In genomic region chr9:9949368-9949767, GRCh38 we compare ENCODE assay signal across 26 cellular contexts.
"Had no signal": no experiment of that assay in that cellular context is flagged by ENCODE, and none has a peak within 500 bp of the region (broad histone marks: within the 10 kb centered on the region; RNA-seq: fewer than 3 reads in every experiment).

No MANE protein-coding gene starts in this region.

- H3K36me3 ChIP-seq: heart right ventricle, left ventricle myocardium inferior, pancreas, prostate gland, spleen, tibial artery, upper lobe of left lung, uterus had no signal

- H3K9me3 ChIP-seq: heart right ventricle, left ventricle myocardium inferior, pancreas, prostate gland, spleen, tibial artery, upper lobe of left lung, uterus had no signal

- FAIRE-seq: frontal cortex, islet of Langerhans, pancreas had no signal

- DNase-seq: effector CD8-positive, alpha-beta T cell; heart right ventricle; hypothalamus; left cardiac atrium; left ventricle myocardium inferior; mesenchymal stem cell; midbrain; occipital lobe; pancreas; retina; spleen; stimulated activated CD4-positive, alpha-beta T cell treated with anti-CD3 and anti-CD28 coated beads, Interleukin-15, amount 100 ng/mL, for 24 hours; stimulated activated CD4-positive, alpha-beta T cell treated with anti-CD3 and anti-CD28 coated beads, Interleukin-1b, Interleukin-23, amount 100 ng/mL, for 48 hours; stimulated activated CD4-positive, alpha-beta T cell treated with anti-CD3 and anti-CD28 coated beads, Interleukin-4, amount 100 ng/mL, for 24 hours; tibial artery; upper lobe of left lung; uterus had no signal

- H3K4me3 ChIP-seq: coronary artery, heart right ventricle, left ventricle myocardium inferior, lung, pancreas, prostate gland, spleen, tibial artery, upper lobe of left lung, uterus had no signal

- H3K4me1 ChIP-seq: pancreas, prostate gland, spleen, tibial artery, upper lobe of left lung, uterus had no signal

- H3K27ac ChIP-seq: coronary artery, heart right ventricle, left ventricle myocardium inferior, pancreas, prostate gland, spleen, tibial artery, upper lobe of left lung, uterus had no signal

- H3K27me3 ChIP-seq: heart right ventricle, pancreas, spleen, tibial artery, upper lobe of left lung, uterus had no signal

- ATAC-seq: esophagus mucosa; left cardiac atrium; natural killer cell treated with Interleukin-12 subunit alpha and Interleukin-12 subunit beta and Interleukin-15 and Interleukin-18, amount 100 ng/mL, for 72 hours; pancreas; sciatic nerve; stimulated activated memory B cell treated with anti-CD40 and anti-IgM and Interleukin-4, amounts not matched to agents 10 μg/mL and 1 μg/mL and 100 μg/mL, for 72 hours had no signal
